ENCODE assay signal across 26 cellular contexts in the genomic region with DNA sequence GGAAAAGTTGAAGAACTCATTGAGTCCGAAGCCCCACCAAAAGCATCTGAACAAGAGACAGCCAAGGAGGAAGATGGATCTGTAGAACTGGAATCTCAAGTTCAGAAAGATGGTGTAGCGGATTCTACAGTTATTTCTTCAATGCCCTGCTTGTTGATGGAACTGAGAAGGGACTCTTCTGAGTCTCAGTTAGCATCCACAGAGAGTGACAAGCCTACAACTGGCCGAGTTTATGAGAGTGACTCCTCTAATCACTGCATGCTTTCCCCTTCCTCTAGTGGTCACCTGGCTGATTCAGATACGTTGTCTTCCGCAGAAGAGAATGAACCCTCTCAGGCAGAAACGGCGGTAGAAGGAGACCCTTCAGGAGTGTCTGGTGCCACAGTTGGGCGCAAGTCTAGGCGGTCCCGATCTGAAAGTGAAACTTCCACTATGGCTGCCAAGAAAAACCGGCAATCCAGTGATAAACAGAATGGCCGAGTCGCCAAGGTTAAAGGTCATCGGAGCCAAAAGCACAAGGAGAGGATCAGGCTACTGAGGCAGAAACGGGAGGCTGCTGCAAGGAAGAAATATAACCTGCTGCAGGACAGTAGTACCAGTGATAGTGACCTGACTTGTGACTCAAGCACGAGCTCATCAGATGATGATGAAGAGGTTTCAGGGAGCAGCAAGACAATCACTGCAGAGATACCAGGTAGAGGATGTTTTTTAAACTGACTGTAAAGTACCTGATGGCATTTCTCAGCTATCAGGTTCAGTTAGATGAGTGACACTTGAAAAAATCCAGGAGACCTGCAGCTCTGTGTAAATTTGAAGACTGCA.
DNase-seq lines count a peak whose midpoint lies in the region; ATAC-seq and TF ChIP-seq lines count a peak whose summit lies in the region.
"Had no signal": no experiment of that assay in that cellular context is flagged by ENCODE, and none has a peak within 500 bp of the region (broad histone marks: within the 10 kb centered on the region; RNA-seq: fewer than 3 reads in every experiment).

No MANE protein-coding gene starts in this region.

- H3K27me3 ChIP-seq in cardiac muscle cell (no peaks in the 10 kb centered on the region), neutrophil (no peaks in the 10 kb centered on the region)
- H3K27me3 ChIP-seq: ovary, Peyer's patch, SJSA1 had no signal

- H3K27ac Mint-ChIP-seq in activated naive CD8-positive, alpha-beta T cell, result peak overlapping the region; percentile 5
- no peak overlapping the region for H3K27ac Mint-ChIP-seq in progenitor cell of endocrine pancreas
- H3K27ac Mint-ChIP-seq: activated CD8-positive, alpha-beta memory T cell treated with anti-CD3 and anti-CD28 coated beads, Interleukin-2, amount 10 ng/mL, durations not matched to agents 7 days and 5 days; natural killer cell; T-helper 2 cell treated with Interferon-gamma antibody and Interleukin-4, amounts not matched to agents 5 μg/mL and 100 μg/mL, for 36 hours had no signal

- H3K9me3 ChIP-seq in cardiac muscle cell (ENCODE audit: low read depth), result no peaks in the 10 kb centered on the region
- H3K9me3 ChIP-seq in neutrophil, result no peaks in the 10 kb centered on the region
- H3K9me3 ChIP-seq: ovary, Peyer's patch, SJSA1 had no signal

- peak; percentile 52 for ATAC-seq in Right ventricle myocardium inferior
- no peak for ATAC-seq in GM21515 (IDR thresholded peaks at IDR 0.05; ENCODE audit: unreplicated experiment)
- ATAC-seq: activated CD8-positive, alpha-beta memory T cell treated with anti-CD3 and anti-CD28 coated beads, Interleukin-2, amount 10 ng/mL, durations not matched to agents 7 days and 5 days; K562; natural killer cell; sciatic nerve had no signal

- H3K4me3 Mint-ChIP-seq in activated naive CD8-positive, alpha-beta T cell, result no peak overlapping the region
- no peak overlapping the region for H3K4me3 Mint-ChIP-seq in progenitor cell of endocrine pancreas (ENCODE audit: low read depth)
- H3K4me3 Mint-ChIP-seq: activated CD8-positive, alpha-beta memory T cell treated with anti-CD3 and anti-CD28 coated beads, Interleukin-2, amount 10 ng/mL, durations not matched to agents 7 days and 5 days; central memory CD8-positive, alpha-beta T cell; H9; natural killer cell; T-helper 2 cell treated with Interferon-gamma antibody and Interleukin-4, amounts not matched to agents 5 μg/mL and 100 μg/mL, for 36 hours had no signal

- H3K9me3 Mint-ChIP-seq in activated naive CD8-positive, alpha-beta T cell (ENCODE audit: low read depth), result no peaks in the 10 kb centered on the region
- H3K9me3 Mint-ChIP-seq in progenitor cell of endocrine pancreas (ENCODE audit: low read depth), result no peaks in the 10 kb centered on the region
- H3K9me3 Mint-ChIP-seq: CD4-positive, alpha-beta memory T cell; central memory CD8-positive, alpha-beta T cell; H9; natural killer cell; T-helper 2 cell treated with Interferon-gamma antibody and Interleukin-4, amounts not matched to agents 5 μg/mL and 100 μg/mL, for 36 hours had no signal

- DNase-seq in Right ventricle myocardium inferior (ENCODE audit: missing footprints), result no peak
- no peak for DNase-seq in cardiac septum (ENCODE audit: low spot score)
- DNase-seq in cardiac muscle cell (ENCODE audit: low read depth in 1 of 2, low spot score in 1 of 2), result no peak
- DNase-seq in progenitor cell of endocrine pancreas (ENCODE audit: low spot score, unreplicated experiment), result no peak
- DNase-seq in NCI-H748 treated with DMSO at 0.1 percent for 48 hours (lab: John Stamatoyannopoulos, UW), result no peak
- DNase-seq: activated CD8-positive, alpha-beta memory T cell treated with anti-CD3 and anti-CD28 coated beads, Interleukin-2, amount 10 ng/mL, durations not matched to agents 7 days and 5 days; CD4-positive, alpha-beta memory T cell; DMS53; foreskin melanocyte; H9; natural killer cell; NCI-H1436; NCI-H2107; NCI-H446 treated with DMSO at 0.1 percent for 48 hours; ovary; Peyer's patch; stimulated activated CD4-positive, alpha-beta T cell treated with anti-CD3 and anti-CD28 coated beads, Interleukin-15, amount 100 ng/mL, for 24 hours; trophoblast cell had no signal

- H3K4me1 Mint-ChIP-seq in activated naive CD8-positive, alpha-beta T cell (ENCODE audit: low read depth), result peaks cover 78% of the 10 kb centered on the region
- no peaks in the 10 kb centered on the region for H3K4me1 Mint-ChIP-seq in progenitor cell of endocrine pancreas (ENCODE audit: low read depth)

- peaks cover 3% of the 10 kb centered on the region for H3K36me3 ChIP-seq in cardiac muscle cell
- peaks cover 24% of the 10 kb centered on the region for H3K36me3 ChIP-seq in neutrophil
- H3K36me3 ChIP-seq: ovary had no signal

- H3K27me3 Mint-ChIP-seq in activated naive CD8-positive, alpha-beta T cell, result no peaks in the 10 kb centered on the region
- H3K27me3 Mint-ChIP-seq in progenitor cell of endocrine pancreas, result no peaks in the 10 kb centered on the region
- H3K27me3 Mint-ChIP-seq: activated CD8-positive, alpha-beta memory T cell treated with anti-CD3 and anti-CD28 coated beads, Interleukin-2, amount 10 ng/mL, durations not matched to agents 7 days and 5 days; CD4-positive, alpha-beta memory T cell; central memory CD8-positive, alpha-beta T cell had no signal

- peak overlapping the region; percentile 36 for H3K27ac ChIP-seq in cardiac muscle cell
- H3K27ac ChIP-seq in neutrophil, result peak overlapping the region; percentile 41
- H3K27ac ChIP-seq: ovary, Peyer's patch, SJSA1 had no signal

- H3K4me1 ChIP-seq in cardiac muscle cell (ENCODE audit: low read depth), result peaks cover 16% of the 10 kb centered on the region
- H3K4me1 ChIP-seq in neutrophil (ENCODE audit: control insufficient read depth in 1 of 2, insufficient read depth in 1 of 2, low read depth in 1 of 2, low read length in 1 of 2), result peaks cover 34 to 56% of the 10 kb centered on the region in 2 experiments

- intact Hi-C loops in Right ventricle myocardium inferior (cut with DNase I), result loop anchor here (2.0 to 5.0 kb wide), 2 partner anchors 43 to 46 kb away; no protein-coding TSS in a partner anchor
- intact Hi-C loops in cardiac septum (cut with DNase I), result loop anchor here (2.0 to 10.0 kb wide), 2 partner anchors 43 to 49 kb away; no protein-coding TSS in a partner anchor

- peaks cover 18% of the 10 kb centered on the region for H3K36me3 Mint-ChIP-seq in activated naive CD8-positive, alpha-beta T cell
- H3K36me3 Mint-ChIP-seq in progenitor cell of endocrine pancreas (ENCODE audit: insufficient read depth), result peaks cover 8% of the 10 kb centered on the region

- TF ChIP-seq CTCF in cardiac muscle cell (IDR thresholded peaks at IDR 0.05; ENCODE audit: low read depth, low read length) (no peak), neutrophil (IDR thresholded peaks at IDR 0.05) (no peak), progenitor cell of endocrine pancreas (IDR thresholded peaks at IDR 0.05; ENCODE audit: unreplicated experiment) (no peak)

- H3K4me3 ChIP-seq in cardiac muscle cell (no peak overlapping the region), neutrophil (ENCODE audit: low read depth in 1 of 2, low read length in 1 of 2) (no peak overlapping the region)
- H3K4me3 ChIP-seq: K562, ovary, Peyer's patch, SJSA1 had no signal
